19 cellular contexts compared by ENCODE assay signal in the genomic region with DNA sequence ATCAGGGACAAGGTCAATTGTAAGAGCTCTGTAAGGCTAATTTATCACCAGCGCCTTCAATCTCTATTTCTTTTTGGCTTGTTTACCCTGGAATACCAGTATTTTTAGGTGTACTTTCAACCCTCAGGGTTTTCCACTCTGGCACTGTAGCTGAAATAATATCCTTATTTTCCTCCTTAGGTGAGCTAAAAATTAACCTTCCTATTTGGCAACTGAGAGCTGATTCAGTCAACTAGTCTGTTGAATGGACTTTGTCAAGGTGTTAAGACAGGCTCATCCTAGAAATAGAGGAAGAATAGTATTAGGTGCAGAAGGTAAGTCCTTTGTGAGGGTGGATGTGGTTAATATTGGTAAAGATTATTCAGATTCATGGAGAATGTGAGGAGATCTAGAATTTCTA.
DNase-seq lines count a peak whose midpoint lies in the region; ATAC-seq, FAIRE-seq and TF ChIP-seq lines count a peak whose summit lies in the region.
"Had no signal": no experiment of that assay in that cellular context is flagged by ENCODE, and none has a peak within 500 bp of the region (broad histone marks: within the 10 kb centered on the region; RNA-seq: fewer than 3 reads in every experiment).

No MANE protein-coding gene starts in this region.

- POLR2A ChIA-PET in A549 (lab: Yijun Ruan, JAX), result no interaction called here

- no peak for TF ChIP-seq POLR2A in A549 (IDR thresholded peaks at IDR 0.05; ENCODE audit: low read length)

- intact Hi-C loops in mucosa of descending colon (cut with DNase I, micrococcal nuclease), result no loop called here

- WGBS in A549 (ENCODE audit: missing lambda C conversion rate), result 62% methylated on average over 1 of the region's 1 CpG
- 79% methylated on average over 1 of the region's 1 CpG for WGBS in hepatocyte (ENCODE audit: low lambda C conversion rate, missing lambda C conversion rate)

- H3K36me3 ChIP-seq in hepatocyte (replicated peaks; ENCODE audit: insufficient read depth, low read depth) (no peaks in the 10 kb centered on the region), mucosa of descending colon (ENCODE audit: low read depth) (no peaks in the 10 kb centered on the region)
- H3K36me3 ChIP-seq: BLaER1 treated with 17β-estradiol and CSF1 and Interleukin-3, amounts not matched to agents 10 nM and 100 nM; HAP-1 had no signal

- peaks cover 16% of the 10 kb centered on the region; the same call in 1 of the 3 replicates for H3K4me1 ChIP-seq in A549
- no peaks in the 10 kb centered on the region for H3K4me1 ChIP-seq in hepatocyte (ENCODE audit: insufficient read depth)
- peaks cover 3% of the 10 kb centered on the region for H3K4me1 ChIP-seq in mucosa of descending colon (ENCODE audit: low read depth)

- DNase-seq in A549 (ENCODE audit: low read depth in 1 of 2, low spot score in 1 of 2) (no peak), hepatocyte (ENCODE audit: low spot score) (peak; percentile 6), left lobe of liver (ENCODE audit: low spot score) (no peak), mucosa of descending colon (no peak), DMS79 treated with DMSO at 0.1 percent for 48 hours (lab: John Stamatoyannopoulos, UW) (no peak), GM19240 (ENCODE audit: insufficient read length, low spot score) (no peak), NCI-H1694 (lab: John Stamatoyannopoulos, UW) (no peak)
- DNase-seq: Calu3; CD8-positive, alpha-beta T cell; DND-41; EL; GM23248; IMR-90 had no signal

- CTCF ChIA-PET in A549 (lab: Yijun Ruan, JAX), result no interaction called here

- no peaks in the 10 kb centered on the region for H3K9me2 ChIP-seq in hepatocyte (replicated peaks; ENCODE audit: insufficient read depth)

- no peak for TF ChIP-seq RAD21 in A549 (conservative IDR thresholded peaks at IDR 0.05 in 1 of 2, IDR thresholded peaks at IDR 0.05 in 1 of 2)

- H3K4me3 ChIP-seq in A549 (no peak overlapping the region), hepatocyte (no peak overlapping the region), mucosa of descending colon (no peak overlapping the region)
- H3K4me3 ChIP-seq: BLaER1 treated with 17β-estradiol and CSF1 and Interleukin-3, amounts not matched to agents 10 nM and 100 nM; GM12878; GM23248; HAP-1 had no signal

- H4K20me1 ChIP-seq in hepatocyte (ENCODE audit: insufficient read depth, poor library complexity, severe bottlenecking), result no peaks in the 10 kb centered on the region
- H4K20me1 ChIP-seq: BLaER1 treated with 17β-estradiol and CSF1 and Interleukin-3, amounts not matched to agents 10 nM and 100 nM had no signal

- H3K27ac ChIP-seq in A549 (no peak overlapping the region), hepatocyte (no peak overlapping the region)
- H3K27ac ChIP-seq: 22Rv1; BLaER1 treated with 17β-estradiol and CSF1 and Interleukin-3, amounts not matched to agents 10 nM and 100 nM; GM23248 had no signal

- H3K4me2 ChIP-seq in A549, result 0 out of 3 replicates have a peak overlapping the region, but pooled peaks have one; percentile 20
- no peak overlapping the region for H3K4me2 ChIP-seq in hepatocyte
- H3K4me2 ChIP-seq: BLaER1 treated with 17β-estradiol and CSF1 and Interleukin-3, amounts not matched to agents 10 nM and 100 nM had no signal

- FAIRE-seq in A549 (lab: Jason Lieb, UNC), result no peak
- FAIRE-seq: GM19239 had no signal

- H3K9me3 ChIP-seq in A549 (no peaks in the 10 kb centered on the region), hepatocyte (ENCODE audit: low read depth) (no peaks in the 10 kb centered on the region), mucosa of descending colon (no peaks in the 10 kb centered on the region)
- H3K9me3 ChIP-seq: BLaER1 treated with 17β-estradiol and CSF1 and Interleukin-3, amounts not matched to agents 10 nM and 100 nM; HAP-1 had no signal

- TF ChIP-seq CTCF in A549 (IDR thresholded peaks at IDR 0.05) (no peak), hepatocyte (IDR thresholded peaks at IDR 0.05; ENCODE audit: poor library complexity) (no peak), mucosa of descending colon (IDR thresholded peaks at IDR 0.05) (no peak)

- ATAC-seq in A549, result no peak
- ATAC-seq in left lobe of liver, result peak; percentile 87
- ATAC-seq in mucosa of descending colon, result peak; percentile 59
- ATAC-seq in HG02870 (IDR thresholded peaks at IDR 0.05; ENCODE audit: unreplicated experiment), result no peak
- ATAC-seq: CD8-positive, alpha-beta T cell; GM12878 had no signal

- H3K27me3 ChIP-seq in hepatocyte, result no peaks in the 10 kb centered on the region
- H3K27me3 ChIP-seq: BLaER1 treated with 17β-estradiol and CSF1 and Interleukin-3, amounts not matched to agents 10 nM and 100 nM had no signal

- H2AFZ ChIP-seq in hepatocyte, result no peak overlapping the region
- H2AFZ ChIP-seq: GM23248 had no signal

- no peaks in the 10 kb centered on the region for H3K79me2 ChIP-seq in hepatocyte

- no peak for TF ChIP-seq EP300 in A549 (IDR thresholded peaks at IDR 0.05)

TF ChIP-seq in A549, 52 proteins besides CTCF, POLR2A, EP300 and RAD21:
- TF ChIP-seq GATA3 (IDR thresholded peaks at IDR 0.05; ENCODE audit: borderline replicate concordance) (no peak), HDAC2 (IDR thresholded peaks at IDR 0.05) (no peak), FOSB (CRISPR knock-in tag; IDR thresholded peaks at IDR 0.05) (no peak), BHLHE40 (IDR thresholded peaks at IDR 0.05; ENCODE audit: low read depth, low read length) (no peak), MAX (IDR thresholded peaks at IDR 0.05) (no peak), ZSCAN20 (CRISPR knock-in tag; IDR thresholded peaks at IDR 0.05) (no peak), PHF8 (IDR thresholded peaks at IDR 0.05; ENCODE audit: borderline replicate concordance, low read depth) (no peak), HEYL (CRISPR knock-in tag; IDR thresholded peaks at IDR 0.05) (no peak), CBX8 (IDR thresholded peaks at IDR 0.05) (no peak)
- TF ChIP-seq, protein P1, sequence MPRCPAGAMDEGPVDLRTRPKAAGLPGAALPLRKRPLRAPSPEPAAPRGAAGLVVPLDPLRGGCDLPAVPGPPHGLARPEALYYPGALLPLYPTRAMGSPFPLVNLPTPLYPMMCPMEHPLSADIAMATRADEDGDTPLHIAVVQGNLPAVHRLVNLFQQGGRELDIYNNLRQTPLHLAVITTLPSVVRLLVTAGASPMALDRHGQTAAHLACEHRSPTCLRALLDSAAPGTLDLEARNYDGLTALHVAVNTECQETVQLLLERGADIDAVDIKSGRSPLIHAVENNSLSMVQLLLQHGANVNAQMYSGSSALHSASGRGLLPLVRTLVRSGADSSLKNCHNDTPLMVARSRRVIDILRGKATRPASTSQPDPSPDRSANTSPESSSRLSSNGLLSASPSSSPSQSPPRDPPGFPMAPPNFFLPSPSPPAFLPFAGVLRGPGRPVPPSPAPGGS (IDR thresholded peaks at IDR 0.05), result no peak
TF ChIP-seq in A549: peak in this region for 0.

Comparison
In these comparisons a context has a peak if more than half of its experiments do, and no peak if none do; other contexts are left out.
1. ATAC-seq: peak in left lobe of liver (single experiment) and mucosa of descending colon (single experiment); none in A549 (0 of 2) and HG02870 (single experiment).